In genomic region chr20:49919009-49919408, GRCh38 we compare ENCODE assay signal across 29 cellular contexts.
"Had no signal": no experiment of that assay in that cellular context is flagged by ENCODE, and none has a peak within 500 bp of the region (broad histone marks: within the 10 kb centered on the region; RNA-seq: fewer than 3 reads in every experiment).

No MANE protein-coding gene starts in this region.

- H3K36me3 ChIP-seq: esophagus squamous epithelium, gastroesophageal sphincter, heart right ventricle had no signal

- DNase-seq: activated B cell treated with CpG ODN at 0.5 μM for 24 hours; activated CD4-positive, alpha-beta T cell treated with anti-CD3 and anti-CD28 coated beads for 48 hours; activated CD4-positive, alpha-beta T cell treated with anti-CD3 and anti-CD28 coated beads, Interleukin-2, amount 50 U/mL, for 1 hour; activated CD4-positive, alpha-beta T cell treated with anti-CD3 and anti-CD28 coated beads, Interleukin-2, amount 50 U/mL, for 48 hours; activated CD8-positive, alpha-beta memory T cell treated with anti-CD3 and anti-CD28 coated beads for 24 hours; activated CD8-positive, alpha-beta T cell treated with anti-CD3 and anti-CD28 coated beads for 36 hours; activated effector memory CD4-positive, alpha-beta T cell treated with Interleukin-2 at 50 U/mL for 16 hours; activated gamma-delta T cell treated with Interleukin-2 at 50 U/mL for 16 hours; activated naive CD4-positive, alpha-beta T cell treated with anti-CD3 and anti-CD28 coated beads, Interleukin-2, amount 50 U/mL, for 16 hours; activated naive CD4-positive, alpha-beta T cell treated with Interleukin-2 at 50 U/mL for 16 hours; activated T-cell treated with anti-CD3 and anti-CD28 coated beads, Interleukin-2, amount 50 U/mL, for 4 hours; amniotic stem cell; anterior cingulate cortex; caudate nucleus; cortex of kidney; dermis blood vessel endothelial cell; effector CD8-positive, alpha-beta T cell; esophagus squamous epithelium; foreskin melanocyte; heart right ventricle; T-helper 9 cell; WERI-Rb-1 had no signal

- FAIRE-seq: astrocyte, colon, endometrium had no signal

- H3K9me3 ChIP-seq: esophagus squamous epithelium, gastroesophageal sphincter, heart right ventricle had no signal

- H3K4me3 ChIP-seq: esophagus squamous epithelium, gastroesophageal sphincter, heart right ventricle had no signal

- ATAC-seq: activated CD4-positive, CD25-positive, alpha-beta regulatory T cell treated with anti-CD3 and anti-CD28 coated beads, Interleukin-2, amount 50 U/mL, for 24 hours; activated CD8-positive, alpha-beta T cell treated with anti-CD3 and anti-CD28 coated beads for 36 hours; activated T-cell treated with anti-CD3 and anti-CD28 coated beads, Interleukin-2, amount 50 U/mL, for 4 hours; activated T-helper 17 cell treated with anti-CD3 and anti-CD28 coated beads, Interleukin-2, amount 50 U/mL, for 72 hours; gastroesophageal sphincter; heart right ventricle had no signal

- H3K27me3 ChIP-seq: esophagus squamous epithelium, gastroesophageal sphincter, heart right ventricle had no signal

- H3K27ac ChIP-seq: epithelial cell of prostate, esophagus squamous epithelium, gastroesophageal sphincter, heart right ventricle, WERI-Rb-1 had no signal
